Comparison of ENCODE assay signal across 28 cellular contexts in genomic region chr6:15073883-15074465, GRCh38.
DNase-seq lines count a peak whose midpoint lies in the region; ATAC-seq and TF ChIP-seq lines count a peak whose summit lies in the region.
"Had no signal": no experiment of that assay in that cellular context is flagged by ENCODE, and none has a peak within 500 bp of the region (broad histone marks: within the 10 kb centered on the region; RNA-seq: fewer than 3 reads in every experiment).

No MANE protein-coding gene starts in this region.

- H3K36me3 Mint-ChIP-seq in MCF 10A (ENCODE audit: insufficient read depth, unreplicated experiment) (no peaks in the 10 kb centered on the region), brain (no peaks in the 10 kb centered on the region)
- H3K36me3 Mint-ChIP-seq in stimulated activated effector memory CD8-positive, alpha-beta T cell treated with anti-CD3 and anti-CD28 coated beads, Interleukin-12 subunit alpha, Interleukin-12 subunit beta, amount 100 ng/mL, for 72 hours: no peaks in the 10 kb centered on the region
- H3K36me3 Mint-ChIP-seq: activated naive CD4-positive, alpha-beta T cell treated with anti-CD3 and anti-CD28 coated beads, Interleukin-2, amount 50 U/mL, for 24 hours; CD4-positive, CD25-positive, alpha-beta regulatory T cell; naive B cell; stimulated activated memory B cell treated with anti-CD40 and anti-IgM and Interleukin-4, amounts not matched to agents 10 μg/mL and 1 μg/mL and 100 μg/mL, for 72 hours had no signal

- POLR2A ChIA-PET in MCF 10A (lab: Yijun Ruan, JAX): no interaction called here

- no peaks in the 10 kb centered on the region for H3K79me2 ChIP-seq in mammary epithelial cell (ENCODE audit: insufficient read depth, low read length)

- H3K27ac Mint-ChIP-seq in MCF 10A (ENCODE audit: low read depth, unreplicated experiment) (no peak overlapping the region), brain (peak overlapping the region in 4 of 5 experiments; percentile 47 to 94 (median 81))
- H3K27ac Mint-ChIP-seq in stimulated activated effector memory CD8-positive, alpha-beta T cell treated with anti-CD3 and anti-CD28 coated beads, Interleukin-12 subunit alpha, Interleukin-12 subunit beta, amount 100 ng/mL, for 72 hours: no peak overlapping the region
- H3K27ac Mint-ChIP-seq: activated CD4-positive, alpha-beta T cell treated with anti-CD3 and anti-CD28 coated beads for 36 hours; activated CD8-positive, alpha-beta T cell treated with anti-CD3 and anti-CD28 coated beads, Interleukin-2, amount 10 ng/mL, durations not matched to agents 7 days and 5 days; activated naive CD4-positive, alpha-beta T cell treated with anti-CD3 and anti-CD28 coated beads, Interleukin-2, amount 50 U/mL, for 24 hours; activated T-helper 2 cell treated with anti-CD3 and anti-CD28 coated beads, Interferon-gamma antibody, Interleukin-2, Interleukin-4, amounts not matched to agents 10 μg/mL and 5 μg/mL and 100 μg/mL, durations not matched to agents 14 hours and 24 hours and 36 hours; CD4-positive, CD25-positive, alpha-beta regulatory T cell; stimulated activated memory B cell treated with anti-CD40 and anti-IgM and Interleukin-4, amounts not matched to agents 10 μg/mL and 1 μg/mL and 100 μg/mL, for 72 hours; T-helper 2 cell treated with Interferon-gamma antibody and Interleukin-4, amounts not matched to agents 5 μg/mL and 100 μg/mL, for 36 hours had no signal

- no TSS peak for BruUV-seq in mammary epithelial cell (replicated peaks; lab: Mats Ljungman, UMichigan)
- BruUV-seq in MCF 10A (replicated peaks; lab: Mats Ljungman, UMichigan): no TSS peak

- no peaks in the 10 kb centered on the region for H3K27me3 Mint-ChIP-seq in MCF 10A (ENCODE audit: insufficient read depth, unreplicated experiment)
- peaks cover 3% of the 10 kb centered on the region for H3K27me3 Mint-ChIP-seq in brain
- H3K27me3 Mint-ChIP-seq: activated CD4-positive, alpha-beta T cell treated with anti-CD3 and anti-CD28 coated beads for 36 hours; activated naive CD4-positive, alpha-beta T cell treated with anti-CD3 and anti-CD28 coated beads, Interleukin-2, amount 50 U/mL, for 24 hours; naive B cell; stimulated activated memory B cell treated with anti-CD40 and anti-IgM and Interleukin-4, amounts not matched to agents 10 μg/mL and 1 μg/mL and 100 μg/mL, for 72 hours had no signal

- dilution Hi-C loops in mammary epithelial cell (cut with HindIII; ENCODE audit: low sequenced_read_pairs): no loop called here

- ATAC-seq in stimulated activated effector memory CD8-positive, alpha-beta T cell treated with anti-CD3 and anti-CD28 coated beads, Interleukin-12 subunit alpha, Interleukin-12 subunit beta, amount 100 ng/mL, for 72 hours: no peak
- ATAC-seq in HG03565 (IDR thresholded peaks at IDR 0.05; ENCODE audit: unreplicated experiment): no peak
- ATAC-seq: activated CD8-positive, alpha-beta T cell treated with anti-CD3 and anti-CD28 coated beads, Interleukin-2, amount 10 ng/mL, durations not matched to agents 7 days and 5 days; left ventricle myocardium superior had no signal

- 99% methylated on average over 14 of the region's 14 CpGs for WGBS in mammary epithelial cell (ENCODE audit: low coverage, missing lambda C conversion rate)

- DNase-seq in mammary epithelial cell (no peak), MCF 10A (ENCODE audit: unreplicated experiment) (no peak), midbrain (lab: John Stamatoyannopoulos, UW) (peak; percentile 39), dedifferentiated amniotic fluid mesenchymal stem cell (ENCODE audit: extremely low spot score) (no peak), H4 (ENCODE audit: low spot score) (no peak)
- no peak for DNase-seq in stimulated activated effector memory CD8-positive, alpha-beta T cell treated with anti-CD3 and anti-CD28 coated beads, Interleukin-12 subunit alpha, Interleukin-12 subunit beta, amount 100 ng/mL, for 72 hours (ENCODE audit: low spot score in 2 of 2)
- DNase-seq: 8988T; activated CD8-positive, alpha-beta T cell treated with anti-CD3 and anti-CD28 coated beads, Interleukin-2, amount 10 ng/mL, durations not matched to agents 7 days and 5 days; CD4-positive, CD25-positive, alpha-beta regulatory T cell; effector memory CD4-positive, alpha-beta T cell; KBM-7; left ventricle myocardium superior; naive B cell; NCI-H1930; NCI-H2227 treated with DMSO at 0.1 percent for 48 hours; NCI-H526; SIG-M5; stimulated activated CD4-positive, alpha-beta T cell treated with anti-CD3 and anti-CD28 coated beads, Interleukin-4, amount 100 ng/mL, for 4 hours had no signal

- H3K4me1 Mint-ChIP-seq in MCF 10A (ENCODE audit: insufficient read depth, unreplicated experiment): no peaks in the 10 kb centered on the region
- peaks cover 6% of the 10 kb centered on the region for H3K4me1 Mint-ChIP-seq in brain
- H3K4me1 Mint-ChIP-seq in stimulated activated effector memory CD8-positive, alpha-beta T cell treated with anti-CD3 and anti-CD28 coated beads, Interleukin-12 subunit alpha, Interleukin-12 subunit beta, amount 100 ng/mL, for 72 hours: no peaks in the 10 kb centered on the region
- H3K4me1 Mint-ChIP-seq: activated naive CD4-positive, alpha-beta T cell treated with anti-CD3 and anti-CD28 coated beads, Interleukin-2, amount 50 U/mL, for 24 hours; CD4-positive, CD25-positive, alpha-beta regulatory T cell; stimulated activated memory B cell treated with anti-CD40 and anti-IgM and Interleukin-4, amounts not matched to agents 10 μg/mL and 1 μg/mL and 100 μg/mL, for 72 hours had no signal

- H3K9me3 ChIP-seq in mammary epithelial cell (replicated peaks; ENCODE audit: insufficient read depth, low read length): no peaks in the 10 kb centered on the region
- H3K9me3 ChIP-seq: MG63, upper lobe of left lung had no signal

- H3K4me3 Mint-ChIP-seq in MCF 10A (ENCODE audit: unreplicated experiment): no peak overlapping the region
- peak overlapping the region in 1 of 5 experiments; percentile 42 for H3K4me3 Mint-ChIP-seq in brain
- H3K4me3 Mint-ChIP-seq in stimulated activated effector memory CD8-positive, alpha-beta T cell treated with anti-CD3 and anti-CD28 coated beads, Interleukin-12 subunit alpha, Interleukin-12 subunit beta, amount 100 ng/mL, for 72 hours: no peak overlapping the region
- H3K4me3 Mint-ChIP-seq: activated CD4-positive, alpha-beta T cell treated with anti-CD3 and anti-CD28 coated beads for 36 hours; activated CD8-positive, alpha-beta T cell treated with anti-CD3 and anti-CD28 coated beads, Interleukin-2, amount 10 ng/mL, durations not matched to agents 7 days and 5 days; activated naive CD4-positive, alpha-beta T cell treated with anti-CD3 and anti-CD28 coated beads, Interleukin-2, amount 50 U/mL, for 24 hours; CD4-positive, CD25-positive, alpha-beta regulatory T cell; naive B cell; stimulated activated memory B cell treated with anti-CD40 and anti-IgM and Interleukin-4, amounts not matched to agents 10 μg/mL and 1 μg/mL and 100 μg/mL, for 72 hours; T-helper 2 cell treated with Interferon-gamma antibody and Interleukin-4, amounts not matched to agents 5 μg/mL and 100 μg/mL, for 36 hours had no signal

- no peaks in the 10 kb centered on the region for H3K4me1 ChIP-seq in mammary epithelial cell (ENCODE audit: insufficient read depth, low read length)
- H3K4me1 ChIP-seq: upper lobe of left lung had no signal

- intact Hi-C loops in mammary epithelial cell (cut with micrococcal nuclease): no loop called here
- intact Hi-C loops in MCF 10A (cut with micrococcal nuclease): no loop called here

- H3K4me3 ChIP-seq in mammary epithelial cell (replicated peaks in 1 of 3; ENCODE audit: insufficient read depth in 1 of 3, low read depth in 2 of 3, low read length in 3 of 3): no peak overlapping the region
- H3K4me3 ChIP-seq: MG63, PC-9, upper lobe of left lung had no signal

- TF ChIP-seq CTCF in mammary epithelial cell (conservative IDR thresholded peaks at IDR 0.05 in 1 of 2, IDR thresholded peaks at IDR 0.05 in 1 of 2; ENCODE audit: extremely low read depth in 1 of 2, insufficient read depth in 1 of 2, low read depth in 1 of 2, low read length in 2 of 2) (no peak), MCF 10A (IDR thresholded peaks at IDR 0.05; ENCODE audit: unreplicated experiment) (no peak), brain (conservative IDR thresholded peaks at IDR 0.05) (no peak)

- no peaks in the 10 kb centered on the region for H3K36me3 ChIP-seq in mammary epithelial cell (ENCODE audit: insufficient read depth, low read length)
- H3K36me3 ChIP-seq: MG63, upper lobe of left lung had no signal

- no peak overlapping the region for H2AFZ ChIP-seq in mammary epithelial cell (ENCODE audit: low read depth, low read length)
- H2AFZ ChIP-seq: PC-9 had no signal

- peaks cover 7% of the 10 kb centered on the region for H3K9me3 Mint-ChIP-seq in MCF 10A (ENCODE audit: unreplicated experiment)
- peaks cover 0 to 4% (median 0%) of the 10 kb centered on the region in 5 experiments for H3K9me3 Mint-ChIP-seq in brain
- H3K9me3 Mint-ChIP-seq in stimulated activated effector memory CD8-positive, alpha-beta T cell treated with anti-CD3 and anti-CD28 coated beads, Interleukin-12 subunit alpha, Interleukin-12 subunit beta, amount 100 ng/mL, for 72 hours: no peaks in the 10 kb centered on the region
- H3K9me3 Mint-ChIP-seq: activated naive CD4-positive, alpha-beta T cell treated with anti-CD3 and anti-CD28 coated beads, Interleukin-2, amount 50 U/mL, for 24 hours; activated T-helper 2 cell treated with anti-CD3 and anti-CD28 coated beads, Interferon-gamma antibody, Interleukin-2, Interleukin-4, amounts not matched to agents 10 μg/mL and 5 μg/mL and 100 μg/mL, durations not matched to agents 14 hours and 24 hours and 36 hours; CD4-positive, CD25-positive, alpha-beta regulatory T cell; naive B cell; stimulated activated memory B cell treated with anti-CD40 and anti-IgM and Interleukin-4, amounts not matched to agents 10 μg/mL and 1 μg/mL and 100 μg/mL, for 72 hours; T-helper 2 cell treated with Interferon-gamma antibody and Interleukin-4, amounts not matched to agents 5 μg/mL and 100 μg/mL, for 36 hours had no signal

- H4K20me1 ChIP-seq in mammary epithelial cell (ENCODE audit: insufficient read depth, low read length): no peaks in the 10 kb centered on the region

- CTCF ChIA-PET in mammary epithelial cell (lab: Charles Lee; ENCODE audit: low non-redundant PET): no interaction called here
- CTCF ChIA-PET in MCF 10A (lab: Yijun Ruan, JAX): no interaction called here

- H3K27ac ChIP-seq in mammary epithelial cell (ENCODE audit: insufficient read depth, low read depth, low read length): peak overlapping the region; percentile 22
- H3K27ac ChIP-seq: PC-9, upper lobe of left lung had no signal

- no peak overlapping the region for H3K4me2 ChIP-seq in mammary epithelial cell (ENCODE audit: insufficient read depth, low read depth, low read length)
- H3K4me2 ChIP-seq: PC-9 had no signal

- in situ Hi-C loops in mammary epithelial cell (cut with MboI; ENCODE audit: low sequenced_read_pairs in 2 of 2): no loop called here

- no peaks in the 10 kb centered on the region for H3K27me3 ChIP-seq in mammary epithelial cell (ENCODE audit: insufficient read depth, low read length)
- H3K27me3 ChIP-seq: MG63, upper lobe of left lung had no signal

- H3K9ac ChIP-seq in mammary epithelial cell (ENCODE audit: insufficient read depth, low read length): no peak overlapping the region

Comparison
In these comparisons a context has a peak if more than half of its experiments do, and no peak if none do; other contexts are left out.
1. H3K27ac Mint-ChIP-seq: peak in brain (4 of 5); none in MCF 10A (single experiment) and stimulated activated effector memory CD8-positive, alpha-beta T cell treated with anti-CD3 and anti-CD28 coated beads, Interleukin-12 subunit alpha, Interleukin-12 subunit beta, amount 100 ng/mL, for 72 hours (single experiment).